Comparison of ENCODE assay signal across 8 cellular contexts in genomic region chr19:9818734-9819589, GRCh38. TPM values are rescaled to one million over a fixed set of nuclear protein-coding genes. Genes with fewer than 3 reads are reported as not detected.
A peak's percentile ranks its signal among the peaks of the same experiment; 100 is the strongest.
DNase-seq lines count a peak whose midpoint lies in the region; ATAC-seq and TF ChIP-seq lines count a peak whose summit lies in the region.

FBXL12 (minus strand) TSS chr19:9819079; CDS start chr19:9818813, 266 bp downstream.

- H3K27ac ChIP-seq in spleen: peak within 1 kb of the TSS; percentile 73 to 99 (median 94)

- peak within 1 kb of the TSS; percentile 88 to 93 (median 89) for H3K4me3 Mint-ChIP-seq in immature natural killer cell

- in situ Hi-C loops in GM18951 (cut with MboI; ENCODE audit: low sequenced_read_pairs, unreplicated experiment): no loop called here

- ATAC-seq in HG03196 (IDR thresholded peaks at IDR 0.05; ENCODE audit: unreplicated experiment): peak; percentile 85

- DNase-seq in AG08395 (ENCODE audit: low spot score): peak; percentile 98
- DNase-seq in NCI-H345 treated with DMSO at 0.1 percent for 48 hours (lab: John Stamatoyannopoulos, UW; ENCODE audit: unreplicated experiment): peak; percentile 98
- peak; percentile 100 for DNase-seq in activated CD4-positive, CD25-positive, alpha-beta regulatory T cell (lab: John Stamatoyannopoulos, UW)
- DNase-seq in central memory CD4-positive, alpha-beta T cell: peak; percentile 100
- DNase-seq in immature natural killer cell: peak; percentile 100
- DNase-seq in spleen: peak; percentile 100

- H3K9me3 ChIP-seq in spleen: peaks cover 0 to 19% (median 12%) of the 10 kb centered on the region in 8 donors

- WGBS in spleen, 5 donors: 0 to 1% (median 1%) methylated on average over 70 to 81 of the region's 81 CpGs

- TF ChIP-seq POLR2A in GM18951 (IDR thresholded peaks at IDR 0.05; ENCODE audit: extremely low read depth, insufficient read depth, insufficient read length) (peak; percentile 95), spleen (IDR thresholded peaks at IDR 0.05) (peak in 2 of 3 donors; percentile 21 to 23)

- peaks cover 5 to 14% (median 6%) of the 10 kb centered on the region in 3 donors for H3K36me3 Mint-ChIP-seq in immature natural killer cell

- peaks cover 0 to 30% (median 8%) of the 10 kb centered on the region in 6 donors for H3K36me3 ChIP-seq in spleen

- peaks cover 4 to 10% (median 9%) of the 10 kb centered on the region in 3 donors for H3K27me3 Mint-ChIP-seq in immature natural killer cell (ENCODE audit: low read depth in 3 of 3)

- H3K4me3 ChIP-seq in spleen: peak within 1 kb of the TSS; percentile 72 to 97 (median 90)

- peaks cover 42% of the 10 kb centered on the region in 2 donors for H3K4me1 Mint-ChIP-seq in immature natural killer cell

- peaks cover 9 to 36% (median 24%) of the 10 kb centered on the region in 6 donors for H3K4me1 ChIP-seq in spleen

- H3K9me3 Mint-ChIP-seq in immature natural killer cell: no peaks in the 10 kb centered on the region

- intact Hi-C loops in spleen (cut with DNase I; ENCODE audit: low total_unique reads): no loop called here

- TF ChIP-seq CTCF in spleen (IDR thresholded peaks at IDR 0.05 in 8 of 11, conservative IDR thresholded peaks at IDR 0.05 in 3 of 11): peak in 2 of 11 experiments; percentile 25 to 30

- no peaks in the 10 kb centered on the region for H3K27me3 ChIP-seq in spleen (replicated peaks in 1 of 7)

- peak within 1 kb of the TSS; percentile 89 to 95 (median 90) for H3K27ac Mint-ChIP-seq in immature natural killer cell

RNA-seq across cellular contexts. Expression of gene FBXL12, which starts in this region (rescaled TPM):
- polyA plus RNA-seq in immature natural killer cell (10 to 100 TPM; 12.2 to 17.2 (median 14.2) TPM), spleen (10 to 100 TPM; 14.5 to 18.1 (median 16.0) TPM)
- 10 to 100 TPM; 19.8 to 31.9 (median 22.9) TPM for total RNA-seq in spleen

Comparison
In these comparisons a context has a peak if more than half of its experiments do, and no peak if none do; other contexts are left out.
1. Peak in every context shown above with its lines: DNase-seq, ATAC-seq, H3K4me3 ChIP-seq and H3K27ac ChIP-seq.